Comparison of ENCODE assay signal across 14 cellular contexts in the genomic region with DNA sequence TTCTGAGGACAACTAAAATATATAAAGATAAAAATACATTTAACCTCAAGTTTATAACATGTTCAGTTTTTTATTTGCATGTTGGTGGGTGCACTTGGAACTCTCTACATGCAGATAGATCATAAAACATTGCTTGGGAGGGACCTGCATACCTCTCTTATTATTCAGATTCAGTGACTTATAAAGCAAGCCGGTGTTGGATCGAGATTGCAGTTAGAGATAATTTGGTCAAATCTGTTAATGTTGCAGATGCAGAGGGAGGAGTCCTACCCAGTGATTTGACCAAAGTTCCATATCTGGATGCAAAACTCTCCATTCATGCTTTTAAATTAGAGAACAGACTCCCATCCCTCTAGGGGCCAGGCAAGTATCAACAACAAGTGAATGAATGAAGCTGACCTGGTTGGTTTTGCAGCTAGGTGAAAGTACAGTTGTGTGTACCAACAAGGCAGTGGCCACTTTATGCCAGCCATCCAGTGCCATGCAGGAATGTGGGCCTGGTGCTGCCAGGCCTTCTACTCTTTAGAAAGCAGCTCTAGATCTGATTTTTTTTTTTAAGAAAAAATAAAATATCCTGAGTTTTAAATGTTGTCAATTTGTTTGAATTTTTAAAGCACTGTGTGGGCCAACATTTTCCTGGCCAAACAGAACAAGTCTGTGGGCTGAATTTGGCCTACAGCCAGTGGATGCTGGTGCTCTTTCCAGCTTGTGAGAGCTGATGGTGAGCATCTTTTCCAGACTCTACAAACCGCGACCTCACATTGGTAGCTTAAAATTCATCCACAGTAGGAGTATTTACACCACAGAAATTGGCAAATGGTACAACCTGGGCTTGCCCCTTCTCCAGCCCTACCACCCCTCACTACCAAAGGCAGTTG. TPM values are rescaled to one million over a fixed set of nuclear protein-coding genes. Genes with fewer than 3 reads are reported as not detected.
A peak's percentile ranks its signal among the peaks of the same experiment; 100 is the strongest.
DNase-seq lines count a peak whose midpoint lies in the region; ATAC-seq and TF ChIP-seq lines count a peak whose summit lies in the region.
"Had no signal": no experiment of that assay in that cellular context is flagged by ENCODE, and none has a peak within 500 bp of the region (broad histone marks: within the 10 kb centered on the region; RNA-seq: fewer than 3 reads in every experiment).

No MANE protein-coding gene starts in this region.

- H3K9me3 Mint-ChIP-seq in activated T-cell treated with anti-CD3 and anti-CD28 coated beads, Interleukin-2, amount 50 U/mL, for 24 hours, result no peaks in the 10 kb centered on the region

- H3K79me2 ChIP-seq in fibroblast of lung (ENCODE audit: control insufficient read depth, insufficient read depth, low read length), result peaks cover 6% of the 10 kb centered on the region

- DNase-seq in left cardiac atrium (peak; percentile 35), Right ventricle myocardium inferior (ENCODE audit: missing footprints) (no peak), SJSA1 (ENCODE audit: low read depth in 1 of 2, low spot score in 2 of 2) (peak in 1 of 2 experiments; percentile 31), fibroblast of lung (ENCODE audit: low read depth in 2 of 2) (peak; percentile 25 to 78), left lobe of liver (ENCODE audit: low spot score) (no peak)
- DNase-seq in activated T-cell treated with anti-CD3 and anti-CD28 coated beads, Interleukin-2, amount 50 U/mL, for 24 hours, result no peak
- DNase-seq: activated CD4-positive, CD25-positive, alpha-beta regulatory T cell treated with anti-CD3 and anti-CD28 coated beads, Interleukin-2, amount 50 U/mL, for 72 hours; activated T-cell treated with anti-CD3 and anti-CD28 coated beads, Interleukin-2, amount 50 U/mL, for 1 hour; GF-D8; NCI-H748 treated with DMSO at 0.1 percent for 48 hours; stimulated activated CD4-positive, alpha-beta T cell treated with anti-CD3 and anti-CD28 coated beads, Interleukin-15, amount 100 ng/mL, for 24 hours had no signal

- H3K36me3 Mint-ChIP-seq in activated T-cell treated with anti-CD3 and anti-CD28 coated beads, Interleukin-2, amount 50 U/mL, for 24 hours (ENCODE audit: low read depth), result no peaks in the 10 kb centered on the region

- H3K4me2 ChIP-seq in fibroblast of lung (ENCODE audit: extremely low read depth, insufficient read depth, low read length), result peak overlapping the region; percentile 75

- H2AFZ ChIP-seq in fibroblast of lung (ENCODE audit: low read length), result no peak overlapping the region

- no peak overlapping the region for H3K9ac ChIP-seq in fibroblast of lung (ENCODE audit: insufficient read depth, low read length)

- intact Hi-C loops in left cardiac atrium (cut with DNase I) (no loop called here), Right ventricle myocardium inferior (cut with DNase I) (no loop called here)

- peak in 1 of 2 donors; percentile 41 for ATAC-seq in left cardiac atrium
- ATAC-seq in Right ventricle myocardium inferior, result no peak
- ATAC-seq in left lobe of liver, result no peak
- ATAC-seq in HG02763 (IDR thresholded peaks at IDR 0.05; ENCODE audit: unreplicated experiment), result no peak
- ATAC-seq in HG03175 (IDR thresholded peaks at IDR 0.05; ENCODE audit: unreplicated experiment), result no peak

- peak in 1 of 2 donors; percentile 13 for TF ChIP-seq CTCF in fibroblast of lung (conservative IDR thresholded peaks at IDR 0.05 in 1 of 2, IDR thresholded peaks at IDR 0.05 in 1 of 2; ENCODE audit: low read depth in 1 of 2, low read length in 2 of 2)

- no peaks in the 10 kb centered on the region; the same call in 1 of the 2 replicates for H3K27me3 ChIP-seq in SJSA1 (replicated peaks)
- H3K27me3 ChIP-seq in fibroblast of lung (ENCODE audit: control insufficient read depth, insufficient read depth, low read length), result no peaks in the 10 kb centered on the region

- H3K27ac Mint-ChIP-seq in activated T-cell treated with anti-CD3 and anti-CD28 coated beads, Interleukin-2, amount 50 U/mL, for 24 hours, result no peak overlapping the region

- H3K27ac ChIP-seq in SJSA1 (peak overlapping the region; percentile 74), fibroblast of lung (ENCODE audit: insufficient read depth, low read length) (peak overlapping the region; percentile 9)
- H3K27ac ChIP-seq: SK-N-MC had no signal

- H3K36me3 ChIP-seq in SJSA1, result no peaks in the 10 kb centered on the region; the same call in 1 of the 2 replicates
- no peaks in the 10 kb centered on the region for H3K36me3 ChIP-seq in fibroblast of lung (ENCODE audit: control insufficient read depth, insufficient read depth, low read length)

- no peaks in the 10 kb centered on the region for H4K20me1 ChIP-seq in fibroblast of lung (ENCODE audit: control insufficient read depth, extremely low read depth, insufficient read depth, low read length)

- H3K4me3 ChIP-seq in SJSA1 (no peak overlapping the region), fibroblast of lung (replicated peaks in 1 of 4; ENCODE audit: control extremely low read depth in 1 of 4, insufficient read depth in 1 of 4, low read depth in 3 of 4, low read length in 4 of 4) (no peak overlapping the region)
- H3K4me3 ChIP-seq: SK-N-MC had no signal

- H3K4me3 Mint-ChIP-seq in activated T-cell treated with anti-CD3 and anti-CD28 coated beads, Interleukin-2, amount 50 U/mL, for 24 hours, result no peak overlapping the region

- peaks cover 37% of the 10 kb centered on the region for H3K4me1 ChIP-seq in SJSA1 (replicated peaks)
- peaks cover 8% of the 10 kb centered on the region for H3K4me1 ChIP-seq in fibroblast of lung (ENCODE audit: control insufficient read depth, extremely low read depth, insufficient read depth, low read length)

- H3K4me1 Mint-ChIP-seq in activated T-cell treated with anti-CD3 and anti-CD28 coated beads, Interleukin-2, amount 50 U/mL, for 24 hours (ENCODE audit: low read depth), result peaks cover 18% of the 10 kb centered on the region

- H3K9me3 ChIP-seq in SJSA1 (replicated peaks) (no peaks in the 10 kb centered on the region), fibroblast of lung (ENCODE audit: control insufficient read depth, insufficient read depth, low read depth, low read length) (no peaks in the 10 kb centered on the region)

- H3K27me3 Mint-ChIP-seq in activated T-cell treated with anti-CD3 and anti-CD28 coated beads, Interleukin-2, amount 50 U/mL, for 24 hours, result no peaks in the 10 kb centered on the region

RNA-seq across cellular contexts. Expression of gene CDIN1, which starts 12.3 kb away (rescaled TPM):
- total RNA-seq in left cardiac atrium (10 to 100 TPM; 14.3 to 19.6 TPM), Right ventricle myocardium inferior (176 TPM), fibroblast of lung (5.9 and 10.7 TPM in 2 replicates), left lobe of liver (3.2 TPM)
- total RNA-seq in SJSA1 (2014; rRNA removed; shearing (Covaris generic)), result 12.0 and 12.2 TPM in 2 replicates
- 15.3 and 15.8 TPM in 2 replicates for polyA plus RNA-seq in fibroblast of lung
- 9.2 and 12.5 TPM in 2 replicates for polyA plus RNA-seq in fibroblast of lung (2012)
- polyA minus RNA-seq in fibroblast of lung (ENCODE audit: low replicate concordance), result 30.7 and 49.6 TPM in 2 replicates

Comparison
In these comparisons a context has a peak if more than half of its experiments do, and no peak if none do; other contexts are left out.
1. DNase-seq: peak in left cardiac atrium (single experiment) and fibroblast of lung (2 of 2); none in Right ventricle myocardium inferior (single experiment), activated T-cell treated with anti-CD3 and anti-CD28 coated beads, Interleukin-2, amount 50 U/mL, for 24 hours (single experiment) and left lobe of liver (single experiment).